Comparison of ENCODE assay signal across 22 cellular contexts in the genomic region with DNA sequence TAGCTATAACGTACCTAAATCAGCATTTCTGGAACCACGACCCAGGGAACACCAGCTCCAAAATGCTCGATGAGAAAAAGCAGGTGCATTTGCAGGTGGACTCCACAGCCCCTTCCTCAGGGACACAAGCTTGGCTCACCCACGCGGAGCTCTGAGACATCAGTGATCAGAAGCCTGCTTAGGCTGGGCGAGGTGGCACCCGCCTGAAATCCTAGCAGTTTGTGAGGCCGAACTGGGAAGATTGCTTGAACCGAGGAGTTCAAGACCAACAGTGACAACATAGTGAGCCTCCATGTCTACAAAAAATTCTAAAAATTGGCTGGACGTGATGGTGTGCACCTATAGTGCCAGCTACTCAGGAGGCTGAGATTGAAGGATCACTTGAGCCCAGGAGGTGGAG. TPM values are rescaled to one million over a fixed set of nuclear protein-coding genes. Genes with fewer than 3 reads are reported as not detected.
DNase-seq lines count a peak whose midpoint lies in the region; ATAC-seq and TF ChIP-seq lines count a peak whose summit lies in the region.
"Had no signal": no experiment of that assay in that cellular context is flagged by ENCODE, and none has a peak within 500 bp of the region (broad histone marks: within the 10 kb centered on the region; RNA-seq: fewer than 3 reads in every experiment).

No MANE protein-coding gene starts in this region.

- ATAC-seq in sciatic nerve = no peak
- no peak for ATAC-seq in stimulated activated effector memory CD8-positive, alpha-beta T cell treated with anti-CD3 and anti-CD28 coated beads, Interleukin-12 subunit alpha, Interleukin-12 subunit beta, amount 100 ng/mL, for 72 hours
- ATAC-seq in stimulated activated naive B cell treated with anti-CD40 and anti-IgM and Interleukin-4, amounts not matched to agents 10 μg/mL and 1 μg/mL and 100 μg/mL, for 72 hours (replicated peaks) = no peak
- ATAC-seq: CD8-positive, alpha-beta T cell; GM23338 had no signal

- no peak for TF ChIP-seq CTCF in WERI-Rb-1 (IDR thresholded peaks at IDR 0.05; ENCODE audit: low read depth, low read length)

- no peaks in the 10 kb centered on the region for H3K27me3 ChIP-seq in WERI-Rb-1 (ENCODE audit: insufficient read depth, low read depth, severe bottlenecking)

- no peaks in the 10 kb centered on the region for H3K9me3 ChIP-seq in WERI-Rb-1 (ENCODE audit: severe bottlenecking)

- peaks cover 25% of the 10 kb centered on the region for H3K4me1 Mint-ChIP-seq in stimulated activated effector memory CD8-positive, alpha-beta T cell treated with anti-CD3 and anti-CD28 coated beads, Interleukin-12 subunit alpha, Interleukin-12 subunit beta, amount 100 ng/mL, for 72 hours
- peaks cover 9 to 36% of the 10 kb centered on the region in 2 donors for H3K4me1 Mint-ChIP-seq in stimulated activated naive B cell treated with anti-CD40 and anti-IgM and Interleukin-4, amounts not matched to agents 10 μg/mL and 1 μg/mL and 100 μg/mL, for 72 hours

- H3K9me3 Mint-ChIP-seq in stimulated activated effector memory CD8-positive, alpha-beta T cell treated with anti-CD3 and anti-CD28 coated beads, Interleukin-12 subunit alpha, Interleukin-12 subunit beta, amount 100 ng/mL, for 72 hours = no peaks in the 10 kb centered on the region
- peaks cover 4 to 6% of the 10 kb centered on the region in 2 donors for H3K9me3 Mint-ChIP-seq in stimulated activated naive B cell treated with anti-CD40 and anti-IgM and Interleukin-4, amounts not matched to agents 10 μg/mL and 1 μg/mL and 100 μg/mL, for 72 hours
- H3K9me3 Mint-ChIP-seq: CD8-positive, alpha-beta T cell; GM23338 had no signal

- intact Hi-C loops in sciatic nerve (cut with DNase I) = no loop called here

- no peak overlapping the region for H3K27ac Mint-ChIP-seq in stimulated activated effector memory CD8-positive, alpha-beta T cell treated with anti-CD3 and anti-CD28 coated beads, Interleukin-12 subunit alpha, Interleukin-12 subunit beta, amount 100 ng/mL, for 72 hours
- H3K27ac Mint-ChIP-seq in stimulated activated naive B cell treated with anti-CD40 and anti-IgM and Interleukin-4, amounts not matched to agents 10 μg/mL and 1 μg/mL and 100 μg/mL, for 72 hours = no peak overlapping the region
- H3K27ac Mint-ChIP-seq: CD8-positive, alpha-beta T cell; GM23338; IgD-negative memory B cell had no signal

- no peaks in the 10 kb centered on the region for H3K36me3 ChIP-seq in WERI-Rb-1

- no peak overlapping the region for H3K4me3 Mint-ChIP-seq in stimulated activated effector memory CD8-positive, alpha-beta T cell treated with anti-CD3 and anti-CD28 coated beads, Interleukin-12 subunit alpha, Interleukin-12 subunit beta, amount 100 ng/mL, for 72 hours
- no peak overlapping the region for H3K4me3 Mint-ChIP-seq in stimulated activated naive B cell treated with anti-CD40 and anti-IgM and Interleukin-4, amounts not matched to agents 10 μg/mL and 1 μg/mL and 100 μg/mL, for 72 hours
- H3K4me3 Mint-ChIP-seq: CD8-positive, alpha-beta T cell; GM23338 had no signal

- DNase-seq in activated CD8-positive, alpha-beta memory T cell treated with anti-CD3 and anti-CD28 coated beads for 24 hours = peak; percentile 45
- no peak for DNase-seq in activated CD8-positive, alpha-beta memory T cell treated with anti-CD3 and anti-CD28 coated beads, Interleukin-2, amount 50 U/mL, for 4 hours
- DNase-seq in WERI-Rb-1 (peak; percentile 4), islet precursor cell (peak; percentile 38), sciatic nerve (ENCODE audit: low spot score) (peak; percentile 40), NCI-H526 (lab: John Stamatoyannopoulos, UW) (no peak)
- DNase-seq in stimulated activated effector memory CD8-positive, alpha-beta T cell treated with anti-CD3 and anti-CD28 coated beads, Interleukin-12 subunit alpha, Interleukin-12 subunit beta, amount 100 ng/mL, for 72 hours (ENCODE audit: low spot score in 2 of 2) = no peak
- DNase-seq in stimulated activated naive B cell treated with anti-CD40 and anti-IgM and Interleukin-4, amounts not matched to agents 10 μg/mL and 1 μg/mL and 100 μg/mL, for 72 hours = no peak
- DNase-seq: AML-193; C1 segment of cervical spinal cord; CD8-positive, alpha-beta T cell; MV-4-11; NCI-H1105 treated with DMSO at 0.1 percent for 48 hours; NCI-H2029 treated with DMSO at 0.1 percent for 48 hours; NCI-H2171 treated with DMSO at 0.1 percent for 48 hours; NCI-H446; NCI-H526 treated with DMSO at 0.1 percent for 48 hours; Right ventricle myocardium superior had no signal

- H3K36me3 Mint-ChIP-seq in stimulated activated effector memory CD8-positive, alpha-beta T cell treated with anti-CD3 and anti-CD28 coated beads, Interleukin-12 subunit alpha, Interleukin-12 subunit beta, amount 100 ng/mL, for 72 hours = no peaks in the 10 kb centered on the region
- H3K36me3 Mint-ChIP-seq in stimulated activated naive B cell treated with anti-CD40 and anti-IgM and Interleukin-4, amounts not matched to agents 10 μg/mL and 1 μg/mL and 100 μg/mL, for 72 hours = peaks cover 0 to 4% of the 10 kb centered on the region in 2 donors
- H3K36me3 Mint-ChIP-seq: CD8-positive, alpha-beta T cell had no signal

- no peak overlapping the region for H3K27ac ChIP-seq in WERI-Rb-1

- peaks cover 61 to 80% of the 10 kb centered on the region in 2 donors for H3K27me3 Mint-ChIP-seq in stimulated activated naive B cell treated with anti-CD40 and anti-IgM and Interleukin-4, amounts not matched to agents 10 μg/mL and 1 μg/mL and 100 μg/mL, for 72 hours

- H3K4me3 ChIP-seq in WERI-Rb-1 (ENCODE audit: low read depth, low read length) = no peak overlapping the region
- H3K4me3 ChIP-seq: GM23338 had no signal

RNA-seq across cellular contexts. Expression of a gene that starts 2.5 kb away (rescaled TPM):
- total RNA-seq in sciatic nerve = not detected
- total RNA-seq: A172; CD8-positive, alpha-beta T cell; G401 had no signal

RNA-seq across cellular contexts. Expression of a gene that starts 16.9 kb away (rescaled TPM):
- not detected for total RNA-seq in sciatic nerve
- total RNA-seq: A172; CD8-positive, alpha-beta T cell; G401; GM23338; Right ventricle myocardium superior had no signal

RNA-seq across cellular contexts. Expression of a gene that starts 31.9 kb away (rescaled TPM):
- total RNA-seq in sciatic nerve = not detected
- total RNA-seq: A172; CD8-positive, alpha-beta T cell; G401; GM23338; Right ventricle myocardium superior had no signal

RNA-seq across cellular contexts. Expression of a gene that starts 47.1 kb away (rescaled TPM):
- not detected for total RNA-seq in sciatic nerve
- total RNA-seq: A172; CD8-positive, alpha-beta T cell; G401; GM23338; Right ventricle myocardium superior had no signal

RNA-seq across cellular contexts. Expression of a gene that starts 56.1 kb away (rescaled TPM):
- total RNA-seq in sciatic nerve = not detected
- total RNA-seq: A172, G401, GM23338, Right ventricle myocardium superior had no signal

Comparison
In these comparisons a context has a peak if more than half of its experiments do, and no peak if none do; other contexts are left out.
1. DNase-seq: peak in activated CD8-positive, alpha-beta memory T cell treated with anti-CD3 and anti-CD28 coated beads for 24 hours (single experiment), WERI-Rb-1 (single experiment), islet precursor cell (single experiment) and sciatic nerve (single experiment); none in activated CD8-positive, alpha-beta memory T cell treated with anti-CD3 and anti-CD28 coated beads, Interleukin-2, amount 50 U/mL, for 4 hours (single experiment), stimulated activated effector memory CD8-positive, alpha-beta T cell treated with anti-CD3 and anti-CD28 coated beads, Interleukin-12 subunit alpha, Interleukin-12 subunit beta, amount 100 ng/mL, for 72 hours (0 of 2), stimulated activated naive B cell treated with anti-CD40 and anti-IgM and Interleukin-4, amounts not matched to agents 10 μg/mL and 1 μg/mL and 100 μg/mL, for 72 hours (single experiment) and NCI-H526 (0 of 2).